ENCODE assay signal across 20 cellular contexts in the genomic region with DNA sequence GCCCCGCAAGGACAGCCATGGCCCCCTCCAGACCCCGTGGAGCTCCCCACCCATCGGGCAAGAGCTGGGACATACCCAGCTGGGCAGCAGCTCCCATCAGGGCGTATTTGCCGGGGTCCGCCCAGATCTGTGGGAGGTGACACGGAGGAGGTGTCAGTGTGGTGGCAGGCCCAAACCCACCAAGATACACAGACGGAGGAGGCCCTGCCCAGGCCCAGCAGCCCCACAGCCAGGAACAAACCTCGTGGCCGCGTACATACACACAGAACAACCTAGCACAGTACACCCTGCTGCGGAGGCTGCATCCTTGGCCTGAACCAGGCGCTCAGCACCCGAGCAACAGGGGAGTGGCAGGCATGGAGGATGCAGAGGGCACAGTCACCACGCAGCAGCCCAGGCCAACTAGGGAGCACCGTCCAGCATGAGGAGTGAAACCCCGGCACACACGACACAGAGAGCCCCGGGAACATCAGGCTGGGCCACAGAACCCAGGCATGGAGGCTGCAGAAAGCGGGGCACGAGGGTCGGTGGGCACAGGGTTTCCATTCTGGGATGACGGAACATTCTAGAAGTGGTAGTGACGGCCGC. TPM values are rescaled to one million over a fixed set of nuclear protein-coding genes. Genes with fewer than 3 reads are reported as not detected.
A peak's percentile ranks its signal among the peaks of the same experiment; 100 is the strongest.
DNase-seq lines count a peak whose midpoint lies in the region; FAIRE-seq and TF ChIP-seq lines count a peak whose summit lies in the region.
"Had no signal": no experiment of that assay in that cellular context is flagged by ENCODE, and none has a peak within 500 bp of the region (broad histone marks: within the 10 kb centered on the region; RNA-seq: fewer than 3 reads in every experiment).

No MANE protein-coding gene starts in this region.

- H3K27ac ChIP-seq in H1 (ENCODE audit: low read depth, low read length) (no peak overlapping the region), hepatocyte (no peak overlapping the region)
- H3K27ac ChIP-seq: 22Rv1, A549, C4-2B, GM23248 had no signal

- no peak for DNase-seq in activated naive CD4-positive, alpha-beta T cell treated with anti-CD3 and anti-CD28 coated beads for 36 hours
- no peak for DNase-seq in H1 (ENCODE audit: low read depth in 1 of 2, low spot score in 2 of 2)
- no peak for DNase-seq in stimulated activated CD4-positive, alpha-beta T cell treated with anti-CD3 and anti-CD28 coated beads, Interleukin-4, amount 100 ng/mL, for 24 hours
- DNase-seq in hepatocyte (ENCODE audit: low spot score): no peak
- DNase-seq: AML-193; Caco-2; CD4-positive, alpha-beta T cell; GM23248; HCEC 1CT had no signal

- H4K8ac ChIP-seq in H1 (ENCODE audit: extremely low read depth, insufficient read depth, low read length): peak overlapping the region; percentile 45

- H3K36me3 ChIP-seq in H1 (ENCODE audit: control insufficient read depth in 2 of 4, insufficient read depth in 4 of 4, low read length in 3 of 4) (peaks cover 0 to 35% (median 11%) of the 10 kb centered on the region in 4 experiments; a peak in 4 of 8 replicates), hepatocyte (replicated peaks; ENCODE audit: insufficient read depth, low read depth) (no peaks in the 10 kb centered on the region)

- no peak overlapping the region for H2AFZ ChIP-seq in H1 (ENCODE audit: low read length)
- H2AFZ ChIP-seq in hepatocyte: no peak overlapping the region
- H2AFZ ChIP-seq: GM23248 had no signal

- no peak overlapping the region for H2AK5ac ChIP-seq in H1 (ENCODE audit: low read depth, low read length)

- H4K5ac ChIP-seq in H1 (ENCODE audit: insufficient read length, low read depth, low read length): no peak overlapping the region

- TF ChIP-seq CTCF in H1 (IDR thresholded peaks at IDR 0.05; ENCODE audit: control extremely low read depth in 1 of 3, insufficient read depth in 1 of 3, low read depth in 1 of 3, low read length in 3 of 3) (no peak), hepatocyte (IDR thresholded peaks at IDR 0.05; ENCODE audit: poor library complexity) (no peak)

- no peaks in the 10 kb centered on the region for H3K27me3 Mint-ChIP-seq in activated naive CD4-positive, alpha-beta T cell treated with anti-CD3 and anti-CD28 coated beads, Interleukin-2, amount 50 U/mL, for 24 hours
- no peaks in the 10 kb centered on the region for H3K27me3 Mint-ChIP-seq in activated naive CD4-positive, alpha-beta T cell treated with anti-CD3 and anti-CD28 coated beads for 36 hours (ENCODE audit: low read depth)
- H3K27me3 Mint-ChIP-seq: CD4-positive, alpha-beta T cell had no signal

- WGBS in H1 (ENCODE audit: extremely low coverage in 1 of 2, insufficient coverage in 1 of 2, insufficient read length in 1 of 2, insufficient replicate concordance in 2 of 2, low coverage in 1 of 2, low lambda C conversion rate in 2 of 2, missing lambda C conversion rate in 1 of 2), 2 experiments: 91% methylated on average over 24 of the region's 25 CpGs; no CpG with 5 or more reads in 1 of the 2 experiments
- 98% methylated on average over 25 of the region's 25 CpGs for WGBS in hepatocyte (ENCODE audit: low lambda C conversion rate, missing lambda C conversion rate)

- CTCF ChIA-PET in activated naive CD4-positive, alpha-beta T cell treated with anti-CD3 and anti-CD28 coated beads for 36 hours (lab: Charles Lee): no interaction called here
- CTCF ChIA-PET in H1 (lab: Charles Lee; ENCODE audit: partially characterized antibody): interaction anchor here (0.6 to 2.5 kb wide), 3 partner anchors 14 to 429 kb away, joined by 3 to 8 read pairs (median 6); no protein-coding TSS in a partner anchor

- no peak for TF ChIP-seq EP300 in H1 (IDR thresholded peaks at IDR 0.05; ENCODE audit: borderline replicate concordance in 1 of 2, low read depth in 2 of 2, low read length in 2 of 2)

- no peaks in the 10 kb centered on the region for H3K36me3 Mint-ChIP-seq in activated naive CD4-positive, alpha-beta T cell treated with anti-CD3 and anti-CD28 coated beads, Interleukin-2, amount 50 U/mL, for 24 hours
- peaks cover 6% of the 10 kb centered on the region for H3K36me3 Mint-ChIP-seq in activated naive CD4-positive, alpha-beta T cell treated with anti-CD3 and anti-CD28 coated beads for 36 hours (ENCODE audit: low read depth)

- H3K4me1 Mint-ChIP-seq in activated naive CD4-positive, alpha-beta T cell treated with anti-CD3 and anti-CD28 coated beads, Interleukin-2, amount 50 U/mL, for 24 hours: no peaks in the 10 kb centered on the region
- H3K4me1 Mint-ChIP-seq in activated naive CD4-positive, alpha-beta T cell treated with anti-CD3 and anti-CD28 coated beads for 36 hours (ENCODE audit: low read depth): peaks cover 2% of the 10 kb centered on the region

- H3K27me3 ChIP-seq in H1 (replicated peaks in 1 of 4; ENCODE audit: control insufficient read depth in 3 of 4, extremely low read depth in 1 of 4, insufficient read depth in 3 of 4, low read length in 3 of 4): no peaks in the 10 kb centered on the region
- no peaks in the 10 kb centered on the region for H3K27me3 ChIP-seq in hepatocyte

- no peak overlapping the region for H3K4ac ChIP-seq in H1 (replicated peaks; ENCODE audit: insufficient read length, low read depth, low read length)

- no peak overlapping the region for H3K56ac ChIP-seq in H1 (replicated peaks; ENCODE audit: insufficient read length, low read depth, low read length)

- H2BK5ac ChIP-seq in H1 (ENCODE audit: low read depth, low read length): no peak overlapping the region

- no peak overlapping the region for H2BK20ac ChIP-seq in H1 (ENCODE audit: low read length)

- H4K20me1 ChIP-seq in H1 (replicated peaks in 1 of 2; ENCODE audit: control insufficient read depth in 1 of 2, insufficient read depth in 2 of 2, low read length in 2 of 2): peaks cover 2 to 14% of the 10 kb centered on the region in 2 experiments
- no peaks in the 10 kb centered on the region for H4K20me1 ChIP-seq in hepatocyte (ENCODE audit: insufficient read depth, poor library complexity, severe bottlenecking)

- H2BK15ac ChIP-seq in H1 (ENCODE audit: low read length): no peak overlapping the region

- H2BK120ac ChIP-seq in H1 (replicated peaks; ENCODE audit: low read depth, low read length): no peak overlapping the region

- no peaks in the 10 kb centered on the region for H3K79me2 ChIP-seq in H1 (ENCODE audit: control insufficient read depth in 1 of 2, insufficient read depth in 2 of 2, low read length in 2 of 2)
- no peaks in the 10 kb centered on the region for H3K79me2 ChIP-seq in hepatocyte

- no peaks in the 10 kb centered on the region for H3K23me2 ChIP-seq in H1 (ENCODE audit: low read depth, low read length)

- no peak overlapping the region for H3K9ac ChIP-seq in H1 (replicated peaks in 1 of 4; ENCODE audit: extremely low read depth in 1 of 4, low read depth in 3 of 4, low read length in 3 of 4)
- H3K9ac ChIP-seq: GM23248 had no signal

- no peak overlapping the region for H2BK12ac ChIP-seq in H1 (ENCODE audit: low read depth, low read length)

- TF ChIP-seq POLR2A in H1 (IDR thresholded peaks at IDR 0.05; ENCODE audit: control extremely low read depth in 1 of 2, low read depth in 2 of 2, low read length in 2 of 2): no peak

- H3K4me2 ChIP-seq in H1 (ENCODE audit: insufficient read depth in 1 of 2, low read depth in 2 of 2, low read length in 2 of 2): no peak overlapping the region
- H3K4me2 ChIP-seq in hepatocyte: no peak overlapping the region
- H3K4me2 ChIP-seq: A549 had no signal

- H3K14ac ChIP-seq in H1 (ENCODE audit: insufficient read length): no peak overlapping the region

- H3K9me3 Mint-ChIP-seq in activated naive CD4-positive, alpha-beta T cell treated with anti-CD3 and anti-CD28 coated beads, Interleukin-2, amount 50 U/mL, for 24 hours: no peaks in the 10 kb centered on the region
- H3K9me3 Mint-ChIP-seq in activated naive CD4-positive, alpha-beta T cell treated with anti-CD3 and anti-CD28 coated beads for 36 hours: no peaks in the 10 kb centered on the region
- H3K9me3 Mint-ChIP-seq: CD4-positive, alpha-beta T cell had no signal

- no peaks in the 10 kb centered on the region for H3K9me3 ChIP-seq in H1 (ENCODE audit: insufficient read depth in 2 of 2, low read depth in 1 of 2, low read length in 1 of 2)
- no peaks in the 10 kb centered on the region for H3K9me3 ChIP-seq in hepatocyte (ENCODE audit: low read depth)
- H3K9me3 ChIP-seq: A549, Caco-2 had no signal

- H3K9me2 ChIP-seq in hepatocyte (replicated peaks; ENCODE audit: insufficient read depth): no peaks in the 10 kb centered on the region

- no peak for TF ChIP-seq RAD21 in H1 (IDR thresholded peaks at IDR 0.05 in 1 of 2, conservative IDR thresholded peaks at IDR 0.05 in 1 of 2; ENCODE audit: low read depth in 2 of 2, low read length in 2 of 2)

- no peak overlapping the region for H3K23ac ChIP-seq in H1 (ENCODE audit: insufficient read length)

- H4K91ac ChIP-seq in H1 (replicated peaks; ENCODE audit: insufficient read length, low read length): no peak overlapping the region

- no peak for FAIRE-seq in H1 (lab: Jason Lieb, UNC)
- FAIRE-seq: A549, D721Med, G401.6, GM12891, GM19239, H54 had no signal

- H3K4me3 ChIP-seq in H1 (ENCODE audit: extremely low read depth in 1 of 4, insufficient read depth in 2 of 4, low read depth in 3 of 4, low read length in 4 of 4): no peak overlapping the region
- H3K4me3 ChIP-seq in hepatocyte: no peak overlapping the region
- H3K4me3 ChIP-seq: A549, GM23248 had no signal

- H3K18ac ChIP-seq in H1 (ENCODE audit: extremely low read depth, low read length): no peak overlapping the region

- H3K4me3 Mint-ChIP-seq in activated naive CD4-positive, alpha-beta T cell treated with anti-CD3 and anti-CD28 coated beads, Interleukin-2, amount 50 U/mL, for 24 hours: no peak overlapping the region
- no peak overlapping the region for H3K4me3 Mint-ChIP-seq in activated naive CD4-positive, alpha-beta T cell treated with anti-CD3 and anti-CD28 coated beads for 36 hours
- H3K4me3 Mint-ChIP-seq: CD4-positive, alpha-beta T cell had no signal

- H3K79me1 ChIP-seq in H1 (ENCODE audit: low read depth, low read length): no peaks in the 10 kb centered on the region

- H3K27ac Mint-ChIP-seq in activated naive CD4-positive, alpha-beta T cell treated with anti-CD3 and anti-CD28 coated beads, Interleukin-2, amount 50 U/mL, for 24 hours: peak overlapping the region; percentile 59
- no peak overlapping the region for H3K27ac Mint-ChIP-seq in activated naive CD4-positive, alpha-beta T cell treated with anti-CD3 and anti-CD28 coated beads for 36 hours
- H3K27ac Mint-ChIP-seq: CD4-positive, alpha-beta T cell had no signal

- POLR2A ChIA-PET in H1 (lab: Charles Lee; ENCODE audit: partially characterized antibody): interaction anchor here (0.8 kb wide), 1 partner anchor 14 kb away, joined by 3 read pairs; no protein-coding TSS in a partner anchor

- intact Hi-C loops in activated naive CD4-positive, alpha-beta T cell treated with anti-CD3 and anti-CD28 coated beads for 36 hours (cut with micrococcal nuclease): no loop called here

- H3K4me1 ChIP-seq in H1 (replicated peaks in 1 of 4; ENCODE audit: control insufficient read depth in 3 of 4, insufficient read depth in 4 of 4, low read length in 3 of 4) (no peaks in the 10 kb centered on the region), hepatocyte (ENCODE audit: insufficient read depth) (no peaks in the 10 kb centered on the region)
- H3K4me1 ChIP-seq: A549, Caco-2 had no signal

RNA-seq across cellular contexts. Expression of a gene that starts 4.9 kb away (rescaled TPM):
- total RNA-seq in activated naive CD4-positive, alpha-beta T cell treated with anti-CD3 and anti-CD28 coated beads for 36 hours: 1 to 10 TPM in 1 of 2 experiments, under 1 TPM in 1; 0.74 to 1.8 TPM
- 0.88 and 1.3 TPM in 2 replicates for total RNA-seq in H1 (2021; fragmentation: NEBNext Ultra II Directional; extraction: Animal tissue kit (Norgen Biotek cat#: 25700))
- polyA plus RNA-seq in H1 (2011; rRNA removed) (0.15 and 0.58 TPM in 2 replicates), hepatocyte (1.6 and 4.6 TPM in 2 replicates)
- polyA plus RNA-seq in H1 (2011; cell fraction: cytosol; rRNA removed): 0.56 TPM
- 2.4 TPM for polyA plus RNA-seq in H1 (2011; cell fraction: nucleus; rRNA removed)
- 0.43 to 1.3 TPM (median 0.79 TPM) in 4 replicates for polyA plus RNA-seq in H1 (2012, experiment 1 of 2)
- 0.05 TPM for polyA plus RNA-seq in H1 (2012, experiment 2 of 2)
- 0.16 TPM for polyA plus RNA-seq in H1 (2013, experiment 1 of 2)
- 0.13 TPM for polyA plus RNA-seq in H1 (2013, experiment 2 of 2)
- not detected in 2 replicates for polyA minus RNA-seq in H1 (2011; rRNA and poly(A)+ RNA removed)
- not detected for polyA minus RNA-seq in H1 (2011; cell fraction: cytosol; rRNA and poly(A)+ RNA removed)
- polyA minus RNA-seq in H1 (2011; cell fraction: nucleus; rRNA and poly(A)+ RNA removed): not detected
- 0.33 and 0.64 TPM in 2 replicates for total RNA-seq in hepatocyte
- total RNA-seq: GM23248, HT-29 had no signal

RNA-seq across cellular contexts. Expression of a gene that starts 18.4 kb away (rescaled TPM):
- total RNA-seq in activated naive CD4-positive, alpha-beta T cell treated with anti-CD3 and anti-CD28 coated beads for 36 hours: under 1 TPM in 1 of 2 experiments, not detected in 1; 0.31 TPM
- not detected in 2 replicates for total RNA-seq in H1 (2021; fragmentation: NEBNext Ultra II Directional; extraction: Animal tissue kit (Norgen Biotek cat#: 25700))
- polyA plus RNA-seq in H1 (2011; rRNA removed): not detected in 2 replicates
- not detected for polyA plus RNA-seq in H1 (2011; cell fraction: cytosol; rRNA removed)
- not detected for polyA plus RNA-seq in H1 (2011; cell fraction: nucleus; rRNA removed)
- not detected in 4 replicates for polyA plus RNA-seq in H1 (2012, experiment 1 of 2)
- not detected for polyA plus RNA-seq in H1 (2012, experiment 2 of 2)
- polyA plus RNA-seq in H1 (2013, experiment 1 of 2): not detected
- not detected for polyA plus RNA-seq in H1 (2013, experiment 2 of 2)
- polyA minus RNA-seq in H1 (2011; rRNA and poly(A)+ RNA removed): not detected in 2 replicates
- polyA minus RNA-seq in H1 (2011; cell fraction: cytosol; rRNA and poly(A)+ RNA removed): not detected
- not detected for polyA minus RNA-seq in H1 (2011; cell fraction: nucleus; rRNA and poly(A)+ RNA removed)
- total RNA-seq in hepatocyte: 2.0 and 2.5 TPM in 2 replicates
- polyA plus RNA-seq in hepatocyte: not detected in 2 replicates
- total RNA-seq: GM23248, HT-29 had no signal
- polyA plus RNA-seq: A549, BJ, GM23248 had no signal

RNA-seq across cellular contexts. Expression of a gene that starts 25.5 kb away (rescaled TPM):
- 10 to 100 TPM; 31.7 to 34.5 TPM for total RNA-seq in activated naive CD4-positive, alpha-beta T cell treated with anti-CD3 and anti-CD28 coated beads for 36 hours
- 76.5 and 81.5 TPM in 2 replicates for total RNA-seq in H1 (2021; fragmentation: NEBNext Ultra II Directional; extraction: Animal tissue kit (Norgen Biotek cat#: 25700))
- polyA plus RNA-seq in H1 (2011; rRNA removed) (38.6 and 79.6 TPM in 2 replicates), hepatocyte (107 and 127 TPM in 2 replicates)
- polyA plus RNA-seq in H1 (2011; cell fraction: cytosol; rRNA removed): 41.1 TPM
- 372 TPM for polyA plus RNA-seq in H1 (2011; cell fraction: nucleus; rRNA removed)
- polyA plus RNA-seq in H1 (2012, experiment 1 of 2): 64.4 to 95.0 TPM (median 79.5 TPM) in 4 replicates
- polyA plus RNA-seq in H1 (2012, experiment 2 of 2): 57.4 TPM
- 61.1 TPM for polyA plus RNA-seq in H1 (2013, experiment 1 of 2)
- polyA plus RNA-seq in H1 (2013, experiment 2 of 2): 57.1 TPM
- polyA minus RNA-seq in H1 (2011; rRNA and poly(A)+ RNA removed): 30.3 and 38.3 TPM in 2 replicates
- 33.2 TPM for polyA minus RNA-seq in H1 (2011; cell fraction: cytosol; rRNA and poly(A)+ RNA removed)
- 76.7 TPM for polyA minus RNA-seq in H1 (2011; cell fraction: nucleus; rRNA and poly(A)+ RNA removed)
- 47.4 and 56.3 TPM in 2 replicates for total RNA-seq in hepatocyte

RNA-seq across cellular contexts. Expression of a gene that starts 28.7 kb away (rescaled TPM):
- total RNA-seq in activated naive CD4-positive, alpha-beta T cell treated with anti-CD3 and anti-CD28 coated beads for 36 hours: 10 to 100 TPM; 11.2 to 12.2 TPM
- 13.4 and 14.9 TPM in 2 replicates for total RNA-seq in H1 (2021; fragmentation: NEBNext Ultra II Directional; extraction: Animal tissue kit (Norgen Biotek cat#: 25700))
- polyA plus RNA-seq in H1 (2011; rRNA removed) (33.8 and 35.0 TPM in 2 replicates), hepatocyte (24.0 and 36.6 TPM in 2 replicates)
- polyA plus RNA-seq in H1 (2011; cell fraction: cytosol; rRNA removed): 31.5 TPM
- polyA plus RNA-seq in H1 (2011; cell fraction: nucleus; rRNA removed): 22.3 TPM
- 15.3 to 20.8 TPM (median 19.9 TPM) in 4 replicates for polyA plus RNA-seq in H1 (2012, experiment 1 of 2)
- polyA plus RNA-seq in H1 (2012, experiment 2 of 2): 16.5 TPM
- polyA plus RNA-seq in H1 (2013, experiment 1 of 2): 18.8 TPM
- polyA plus RNA-seq in H1 (2013, experiment 2 of 2): 20.4 TPM
- polyA minus RNA-seq in H1 (2011; rRNA and poly(A)+ RNA removed): 7.0 and 7.6 TPM in 2 replicates
- polyA minus RNA-seq in H1 (2011; cell fraction: cytosol; rRNA and poly(A)+ RNA removed): 8.1 TPM
- 13.3 TPM for polyA minus RNA-seq in H1 (2011; cell fraction: nucleus; rRNA and poly(A)+ RNA removed)
- total RNA-seq in hepatocyte: 16.0 and 17.3 TPM in 2 replicates

RNA-seq across cellular contexts. Expression of a gene that starts 34.8 kb away (rescaled TPM):
- 10 to 100 TPM; 35.9 to 38.4 TPM for total RNA-seq in activated naive CD4-positive, alpha-beta T cell treated with anti-CD3 and anti-CD28 coated beads for 36 hours
- 31.8 and 32.1 TPM in 2 replicates for total RNA-seq in H1 (2021; fragmentation: NEBNext Ultra II Directional; extraction: Animal tissue kit (Norgen Biotek cat#: 25700))
- polyA plus RNA-seq in H1 (2011; rRNA removed): 25.1 and 32.0 TPM in 2 replicates
- polyA plus RNA-seq in H1 (2011; cell fraction: cytosol; rRNA removed): 32.1 TPM
- polyA plus RNA-seq in H1 (2011; cell fraction: nucleus; rRNA removed): 126 TPM
- 11.6 to 23.0 TPM (median 17.3 TPM) in 4 replicates for polyA plus RNA-seq in H1 (2012, experiment 1 of 2)
- 8.4 TPM for polyA plus RNA-seq in H1 (2012, experiment 2 of 2)
- 15.8 TPM for polyA plus RNA-seq in H1 (2013, experiment 1 of 2)
- polyA plus RNA-seq in H1 (2013, experiment 2 of 2): 13.7 TPM
- polyA minus RNA-seq in H1 (2011; rRNA and poly(A)+ RNA removed): 7.3 and 13.6 TPM in 2 replicates
- polyA minus RNA-seq in H1 (2011; cell fraction: cytosol; rRNA and poly(A)+ RNA removed): 30.1 TPM
- 31.8 TPM for polyA minus RNA-seq in H1 (2011; cell fraction: nucleus; rRNA and poly(A)+ RNA removed)
- total RNA-seq in hepatocyte: 5.5 and 10.3 TPM in 2 replicates
- polyA plus RNA-seq in hepatocyte: 8.5 and 9.6 TPM in 2 replicates
